Comparison of ENCODE assay signal across 18 cellular contexts in genomic region chr9:93678199-93679019, GRCh38.
DNase-seq lines count a peak whose midpoint lies in the region; ATAC-seq, FAIRE-seq and TF ChIP-seq lines count a peak whose summit lies in the region.
"Had no signal": no experiment of that assay in that cellular context is flagged by ENCODE, and none has a peak within 500 bp of the region (broad histone marks: within the 10 kb centered on the region; RNA-seq: fewer than 3 reads in every experiment).

No MANE protein-coding gene starts in this region.

- H3K79me1 ChIP-seq in IMR-90 (ENCODE audit: low read depth in 1 of 2, low read length in 2 of 2) (no peaks in the 10 kb centered on the region), H1 (ENCODE audit: low read depth, low read length) (no peaks in the 10 kb centered on the region)

- no peak for ATAC-seq in A549
- no peak for ATAC-seq in IMR-90 (ENCODE audit: low read depth)
- ATAC-seq in GM18498 (IDR thresholded peaks at IDR 0.05; ENCODE audit: unreplicated experiment): no peak
- ATAC-seq in GM18861 (IDR thresholded peaks at IDR 0.05; ENCODE audit: unreplicated experiment): no peak
- ATAC-seq: activated T-helper 17 cell treated with anti-CD3 and anti-CD28 coated beads, Interleukin-2, amount 50 U/mL, for 72 hours; esophagus mucosa; stimulated activated naive CD8-positive, alpha-beta T cell treated with anti-CD3 and anti-CD28 coated beads, Interleukin-15, amount 100 ng/mL, for 72 hours had no signal

- H3K23ac ChIP-seq in IMR-90 (ENCODE audit: low read depth, low read length): no peak overlapping the region
- no peak overlapping the region for H3K23ac ChIP-seq in H1 (ENCODE audit: insufficient read length)

- H2BK20ac ChIP-seq in IMR-90 (ENCODE audit: low read depth, low read length) (no peak overlapping the region), H1 (ENCODE audit: low read length) (no peak overlapping the region)

- H3K14ac ChIP-seq in IMR-90 (replicated peaks; ENCODE audit: low read depth, low read length) (no peak overlapping the region), H1 (ENCODE audit: insufficient read length) (no peak overlapping the region)

- H4K91ac ChIP-seq in IMR-90 (ENCODE audit: insufficient read depth, low read depth, low read length) (no peak overlapping the region), H1 (replicated peaks; ENCODE audit: insufficient read length, low read length) (no peak overlapping the region)

- H3K27ac ChIP-seq in A549: no peak overlapping the region
- H3K27ac ChIP-seq in IMR-90 (ENCODE audit: insufficient read depth, low read length): no peak overlapping the region
- no peak overlapping the region for H3K27ac ChIP-seq in H1 (ENCODE audit: low read depth, low read length)

- H2BK5ac ChIP-seq in IMR-90 (ENCODE audit: low read depth, low read length, poor library complexity, severe bottlenecking) (no peak overlapping the region), H1 (ENCODE audit: low read depth, low read length) (no peak overlapping the region)

- H4K8ac ChIP-seq in IMR-90 (ENCODE audit: low read depth in 2 of 2, low read length in 2 of 2) (no peak overlapping the region), H1 (ENCODE audit: extremely low read depth, insufficient read depth, low read length) (no peak overlapping the region)

- H3K4me3 ChIP-seq in A549 (no peak overlapping the region), IMR-90 (ENCODE audit: insufficient read depth, low read depth, low read length) (no peak overlapping the region), H1 (ENCODE audit: extremely low read depth in 1 of 4, insufficient read depth in 2 of 4, low read depth in 3 of 4, low read length in 4 of 4) (no peak overlapping the region)

- no peak overlapping the region for H2BK15ac ChIP-seq in IMR-90 (ENCODE audit: low read depth, low read length)
- H2BK15ac ChIP-seq in H1 (ENCODE audit: low read length): no peak overlapping the region

- H4K20me1 ChIP-seq in IMR-90 (ENCODE audit: insufficient read depth, low read length): no peaks in the 10 kb centered on the region; the same call in 1 of the 2 replicates
- H4K20me1 ChIP-seq in H1 (replicated peaks in 1 of 2; ENCODE audit: control insufficient read depth in 1 of 2, insufficient read depth in 2 of 2, low read length in 2 of 2): peaks cover 0 to 3% of the 10 kb centered on the region in 2 experiments

- H3K9me3 ChIP-seq in A549: no peaks in the 10 kb centered on the region
- no peaks in the 10 kb centered on the region for H3K9me3 ChIP-seq in IMR-90 (ENCODE audit: control insufficient read depth, insufficient read depth, low read length)
- H3K9me3 ChIP-seq in H1 (ENCODE audit: insufficient read depth in 2 of 2, low read depth in 1 of 2, low read length in 1 of 2): no peaks in the 10 kb centered on the region

- H3K9ac ChIP-seq in IMR-90 (ENCODE audit: low read depth, low read length): no peak overlapping the region
- H3K9ac ChIP-seq in H1 (replicated peaks in 1 of 4; ENCODE audit: extremely low read depth in 1 of 4, low read depth in 3 of 4, low read length in 3 of 4): no peak overlapping the region

- H3K4me2 ChIP-seq in A549 (no peak overlapping the region), IMR-90 (ENCODE audit: low read depth, low read length) (no peak overlapping the region), H1 (ENCODE audit: insufficient read depth in 1 of 2, low read depth in 2 of 2, low read length in 2 of 2) (no peak overlapping the region)

- dilution Hi-C loops in IMR-90 (cut with HindIII; ENCODE audit: low sequenced_read_pairs, unreplicated experiment): no loop called here

- POLR2A ChIA-PET in A549 (lab: Yijun Ruan, JAX): no interaction called here
- POLR2A ChIA-PET in IMR-90 (lab: Charles Lee; ENCODE audit: unreplicated experiment): no interaction called here
- POLR2A ChIA-PET in H1 (lab: Charles Lee; ENCODE audit: partially characterized antibody): interaction anchor here (0.6 to 1.0 kb wide), 2 partner anchors 11 to 282 kb away, joined by 3 read pairs; no protein-coding TSS in a partner anchor

- H2BK12ac ChIP-seq in H1 (ENCODE audit: low read depth, low read length): no peak overlapping the region

- H3K4me3 Mint-ChIP-seq in neural crest cell: no peak overlapping the region
- H3K4me3 Mint-ChIP-seq: activated T-helper 17 cell treated with anti-CD3 and anti-CD28 coated beads, Interleukin-2, amount 50 U/mL, for 72 hours; CD14-positive monocyte; stimulated activated naive CD8-positive, alpha-beta T cell treated with anti-CD3 and anti-CD28 coated beads, Interleukin-15, amount 100 ng/mL, for 72 hours had no signal

- H3K4ac ChIP-seq in IMR-90 (ENCODE audit: low read depth, low read length) (no peak overlapping the region), H1 (replicated peaks; ENCODE audit: insufficient read length, low read depth, low read length) (no peak overlapping the region)

- no peaks in the 10 kb centered on the region for H3K23me2 ChIP-seq in H1 (ENCODE audit: low read depth, low read length)

- peaks cover 2% of the 10 kb centered on the region for H3K36me3 Mint-ChIP-seq in neural crest cell (ENCODE audit: low read depth)

- no peaks in the 10 kb centered on the region for H3K79me2 ChIP-seq in H1 (ENCODE audit: control insufficient read depth in 1 of 2, insufficient read depth in 2 of 2, low read length in 2 of 2)

- TSS peak; percentile 88 for BruUV-seq in IMR-90 (replicated peaks; lab: Mats Ljungman, UMichigan)

- H3K4me1 Mint-ChIP-seq in neural crest cell: peaks cover 5% of the 10 kb centered on the region
- H3K4me1 Mint-ChIP-seq: activated T-helper 17 cell treated with anti-CD3 and anti-CD28 coated beads, Interleukin-2, amount 50 U/mL, for 72 hours; CD14-positive monocyte had no signal

- no peak overlapping the region for H3K56ac ChIP-seq in IMR-90 (ENCODE audit: extremely low read depth, insufficient read depth, low read length)
- no peak overlapping the region for H3K56ac ChIP-seq in H1 (replicated peaks; ENCODE audit: insufficient read length, low read depth, low read length)

- CTCF ChIA-PET in A549 (lab: Yijun Ruan, JAX) (interaction anchor here (0.6 to 10.8 kb wide), 5 partner anchors 55 to 325 kb away, joined by 3 to 141 read pairs (median 3); no protein-coding TSS in a partner anchor), IMR-90 (lab: Yijun Ruan, JAX) (interaction anchor here (0.5 to 1.4 kb wide), 4 partner anchors 9 to 658 kb away, joined by 3 to 4 read pairs (median 3); no protein-coding TSS in a partner anchor), H1 (lab: Charles Lee; ENCODE audit: partially characterized antibody) (interaction anchor here (0.7 to 8.5 kb wide), 8 partner anchors 11 to 325 kb away, joined by 3 to 146 read pairs (median 5); no protein-coding TSS in a partner anchor)

- DNase-seq in A549 (ENCODE audit: low read depth in 1 of 2, low spot score in 1 of 2) (no peak), IMR-90 (no peak), H1 (ENCODE audit: low read depth in 1 of 2, low spot score in 2 of 2) (peak in 1 of 2 experiments; percentile 36), neural crest cell (ENCODE audit: low read depth, low spot score) (no peak), NCI-H446 (lab: John Stamatoyannopoulos, UW) (no peak), A172 (ENCODE audit: low spot score) (no peak)
- DNase-seq: HCEC 1CT, hypothalamus, midbrain, NCI-H1417 treated with DMSO at 0.1 percent for 48 hours, NCI-H510A treated with DMSO at 0.1 percent for 48 hours had no signal

- H3K36me3 ChIP-seq in IMR-90 (ENCODE audit: control insufficient read depth, insufficient read depth, low read length) (peaks cover 25% of the 10 kb centered on the region; the same call in 1 of the 2 replicates), H1 (ENCODE audit: control insufficient read depth in 2 of 4, insufficient read depth in 4 of 4, low read length in 3 of 4) (no peaks in the 10 kb centered on the region; a peak in 2 of 8 replicates)

- no peaks in the 10 kb centered on the region for H3K4me1 ChIP-seq in A549
- H3K4me1 ChIP-seq in IMR-90 (ENCODE audit: control insufficient read depth, insufficient read depth, low read length): no peaks in the 10 kb centered on the region
- no peaks in the 10 kb centered on the region for H3K4me1 ChIP-seq in H1 (replicated peaks in 1 of 4; ENCODE audit: control insufficient read depth in 3 of 4, insufficient read depth in 4 of 4, low read length in 3 of 4)

- TF ChIP-seq RAD21 in A549 (conservative IDR thresholded peaks at IDR 0.05 in 1 of 2, IDR thresholded peaks at IDR 0.05 in 1 of 2) (no peak), IMR-90 (IDR thresholded peaks at IDR 0.05; ENCODE audit: low read length) (no peak), H1 (IDR thresholded peaks at IDR 0.05 in 1 of 2, conservative IDR thresholded peaks at IDR 0.05 in 1 of 2; ENCODE audit: low read depth in 2 of 2, low read length in 2 of 2) (no peak)

- no peak overlapping the region for H4K5ac ChIP-seq in IMR-90 (ENCODE audit: low read depth, low read length)
- H4K5ac ChIP-seq in H1 (ENCODE audit: insufficient read length, low read depth, low read length): no peak overlapping the region

- TF ChIP-seq POLR2A in A549 (IDR thresholded peaks at IDR 0.05; ENCODE audit: low read length): no peak
- TF ChIP-seq POLR2A in IMR-90 (IDR thresholded peaks at IDR 0.05; ENCODE audit: low read depth, low read length): no peak
- no peak for TF ChIP-seq POLR2A in H1 (IDR thresholded peaks at IDR 0.05; ENCODE audit: control extremely low read depth in 1 of 2, low read depth in 2 of 2, low read length in 2 of 2)

- H3K27ac Mint-ChIP-seq in neural crest cell (ENCODE audit: unreplicated experiment): peak overlapping the region; percentile 75
- H3K27ac Mint-ChIP-seq: activated T-helper 17 cell treated with anti-CD3 and anti-CD28 coated beads, Interleukin-2, amount 50 U/mL, for 72 hours had no signal

- H3K9me3 Mint-ChIP-seq in neural crest cell: no peaks in the 10 kb centered on the region
- H3K9me3 Mint-ChIP-seq: activated T-helper 17 cell treated with anti-CD3 and anti-CD28 coated beads, Interleukin-2, amount 50 U/mL, for 72 hours; stimulated activated naive CD8-positive, alpha-beta T cell treated with anti-CD3 and anti-CD28 coated beads, Interleukin-15, amount 100 ng/mL, for 72 hours had no signal

- no peaks in the 10 kb centered on the region for H3K9me1 ChIP-seq in IMR-90 (ENCODE audit: insufficient read depth, low read length)

- H3K27me3 ChIP-seq in IMR-90 (ENCODE audit: control insufficient read depth, insufficient read depth, low read length) (no peaks in the 10 kb centered on the region), H1 (replicated peaks in 1 of 4; ENCODE audit: control insufficient read depth in 3 of 4, extremely low read depth in 1 of 4, insufficient read depth in 3 of 4, low read length in 3 of 4) (no peaks in the 10 kb centered on the region)

- TF ChIP-seq CTCF in A549 (IDR thresholded peaks at IDR 0.05) (no peak), IMR-90 (conservative IDR thresholded peaks at IDR 0.05; ENCODE audit: low read depth, low read length) (no peak), H1 (IDR thresholded peaks at IDR 0.05; ENCODE audit: control extremely low read depth in 1 of 3, insufficient read depth in 1 of 3, low read depth in 1 of 3, low read length in 3 of 3) (no peak), neural crest cell (conservative IDR thresholded peaks at IDR 0.05) (no peak)

- WGBS in A549 (ENCODE audit: missing lambda C conversion rate): 92% methylated on average over 16 of the region's 17 CpGs
- 92% methylated on average over 7 of the region's 17 CpGs; no CpG with 5 or more reads in 1 of the 2 experiments for WGBS in IMR-90 (ENCODE audit: extremely low coverage in 2 of 2, insufficient read length in 1 of 2), 2 experiments
- WGBS in H1 (ENCODE audit: extremely low coverage in 1 of 2, insufficient coverage in 1 of 2, insufficient read length in 1 of 2, insufficient replicate concordance in 2 of 2, low coverage in 1 of 2, low lambda C conversion rate in 2 of 2, missing lambda C conversion rate in 1 of 2), 2 experiments: 93% methylated on average over 17 of the region's 17 CpGs; no CpG with 5 or more reads in 1 of the 2 experiments

- H2AK5ac ChIP-seq in IMR-90 (ENCODE audit: low read depth, low read length) (no peak overlapping the region), H1 (ENCODE audit: low read depth, low read length) (no peak overlapping the region)

- in situ Hi-C loops in IMR-90 (cut with MboI; ENCODE audit: low sequenced_read_pairs): loop anchor here (25.0 kb wide), 1 partner anchor 509 kb away; no protein-coding TSS in a partner anchor

- FAIRE-seq in A549 (lab: Jason Lieb, UNC) (no peak), H1 (lab: Jason Lieb, UNC) (no peak)
- FAIRE-seq: G401.6 had no signal

- H2BK120ac ChIP-seq in IMR-90 (ENCODE audit: low read depth, low read length) (no peak overlapping the region), H1 (replicated peaks; ENCODE audit: low read depth, low read length) (no peak overlapping the region)

- H3K18ac ChIP-seq in IMR-90 (ENCODE audit: low read depth, low read length): no peak overlapping the region
- H3K18ac ChIP-seq in H1 (ENCODE audit: extremely low read depth, low read length): no peak overlapping the region

- intact Hi-C loops in IMR-90 (cut with micrococcal nuclease): no loop called here

- no peak for TF ChIP-seq EP300 in A549 (IDR thresholded peaks at IDR 0.05)
- no peak for TF ChIP-seq EP300 in H1 (IDR thresholded peaks at IDR 0.05; ENCODE audit: borderline replicate concordance in 1 of 2, low read depth in 2 of 2, low read length in 2 of 2)

- peaks cover 3% of the 10 kb centered on the region for H3K27me3 Mint-ChIP-seq in neural crest cell (ENCODE audit: low read depth)
- H3K27me3 Mint-ChIP-seq: activated T-helper 17 cell treated with anti-CD3 and anti-CD28 coated beads, Interleukin-2, amount 50 U/mL, for 72 hours; stimulated activated naive CD8-positive, alpha-beta T cell treated with anti-CD3 and anti-CD28 coated beads, Interleukin-15, amount 100 ng/mL, for 72 hours had no signal

- no peak overlapping the region for H2AK9ac ChIP-seq in IMR-90 (replicated peaks; ENCODE audit: low read depth, low read length, poor library complexity)

- H2AFZ ChIP-seq in IMR-90 (replicated peaks; ENCODE audit: low read length, poor library complexity): no peak overlapping the region
- H2AFZ ChIP-seq in H1 (ENCODE audit: low read length): no peak overlapping the region

Comparison
In these comparisons a context has a peak if more than half of its experiments do, and no peak if none do; other contexts are left out.
1. Of the 18 proteins assayed by ChIP-seq in both H1 and A549: peak only in H1: none; only in A549: none; in both: MAFK; in neither: 17.